Comparison of ENCODE assay signal across 1 cellular context in genomic region chr1:206803221-206803730, GRCh38.
A peak's percentile ranks its signal among the peaks of the same experiment; 100 is the strongest.
TF ChIP-seq lines count a peak whose summit lies in the region.

No MANE protein-coding gene starts in this region.

TF ChIP-seq in GM12878, 131 proteins besides CTCF, POLR2A, EP300 and RAD21 (continued from another document and continues in another):
- TF ChIP-seq E4F1 (IDR thresholded peaks at IDR 0.05; ENCODE audit: borderline replicate concordance, partially characterized antibody), result no peak
- peak; percentile 98 for TF ChIP-seq IKZF2 (IDR thresholded peaks at IDR 0.05)
- TF ChIP-seq FOS (IDR thresholded peaks at IDR 0.05; ENCODE audit: borderline replicate concordance, extremely low read depth, insufficient read length), result no peak
- no peak for TF ChIP-seq ATF3 (IDR thresholded peaks at IDR 0.05; ENCODE audit: borderline replicate concordance, extremely low read depth, low read depth, low read length)
- no peak for TF ChIP-seq PRDM15 (CRISPR knock-in tag; IDR thresholded peaks at IDR 0.05)
- peak; percentile 98 to 99 for TF ChIP-seq BHLHE40 (IDR thresholded peaks at IDR 0.05; ENCODE audit: borderline replicate concordance in 1 of 2, low read depth in 2 of 2, low read length in 1 of 2)
- TF ChIP-seq CHD4 (IDR thresholded peaks at IDR 0.05), result no peak
- TF ChIP-seq ZNF274 (IDR thresholded peaks at IDR 0.05; ENCODE audit: insufficient read depth, insufficient read length), result no peak
- TF ChIP-seq YY1 (IDR thresholded peaks at IDR 0.05; ENCODE audit: low read depth, low read length), result peak; percentile 62; the same call in 1 of the 2 replicates
- TF ChIP-seq NRF1 (conservative IDR thresholded peaks at IDR 0.05; ENCODE audit: low read depth, low read length), result no peak
- TF ChIP-seq POLR2AphosphoS5 (IDR thresholded peaks at IDR 0.05; ENCODE audit: low read length), result 0 out of 2 replicates have a peak, but pooled peaks have one; percentile 41
- TF ChIP-seq TCF12 (IDR thresholded peaks at IDR 0.05; ENCODE audit: low read depth, low read length), result no peak; the same call in 1 of the 2 replicates
- no peak for TF ChIP-seq NR2C2 (IDR thresholded peaks at IDR 0.05; ENCODE audit: borderline replicate concordance, control insufficient read depth, insufficient read length, low read depth)
- TF ChIP-seq ZBTB4 (CRISPR knock-in tag; IDR thresholded peaks at IDR 0.05), result no peak
- TF ChIP-seq BCLAF1 (IDR thresholded peaks at IDR 0.05), result no peak
- TF ChIP-seq SMC3 (IDR thresholded peaks at IDR 0.05; ENCODE audit: borderline replicate concordance, low read length), result no peak
- TF ChIP-seq ZNF687 (IDR thresholded peaks at IDR 0.05), result peak; percentile 58; the same call in 1 of the 2 replicates
- TF ChIP-seq NBN (IDR thresholded peaks at IDR 0.05), result peak; percentile 99
- TF ChIP-seq IRF5 (IDR thresholded peaks at IDR 0.05; ENCODE audit: borderline replicate concordance), result no peak
- peak; percentile 94 for TF ChIP-seq KLF5 (IDR thresholded peaks at IDR 0.05; ENCODE audit: partially characterized antibody)
- TF ChIP-seq RAD51 (IDR thresholded peaks at IDR 0.05), result peak; percentile 88
- peak; percentile 93 for TF ChIP-seq PAX5 (IDR thresholded peaks at IDR 0.05; ENCODE audit: borderline replicate concordance, low read depth, low read length)
- no peak for TF ChIP-seq POLR2AphosphoS2 (IDR thresholded peaks at IDR 0.05; ENCODE audit: low read depth, low read length)
- no peak for TF ChIP-seq ZBTB33 (IDR thresholded peaks at IDR 0.05)
- TF ChIP-seq RBBP5 (conservative IDR thresholded peaks at IDR 0.05), result no peak
- TF ChIP-seq EZH2 (IDR thresholded peaks at IDR 0.05; ENCODE audit: borderline replicate concordance, control insufficient read depth, low read depth, low read length), result no peak
- TF ChIP-seq USF2 (IDR thresholded peaks at IDR 0.05; ENCODE audit: borderline replicate concordance, low read depth, low read length), result peak; percentile 37; the same call in 1 of the 2 replicates
- TF ChIP-seq RUNX3 (IDR thresholded peaks at IDR 0.05; ENCODE audit: low read length), result peak; percentile 99
- TF ChIP-seq SREBF2 (IDR thresholded peaks at IDR 0.05; ENCODE audit: low read length), result no peak
- TF ChIP-seq SUZ12 (IDR thresholded peaks at IDR 0.05; ENCODE audit: unreplicated experiment), result no peak
- no peak for TF ChIP-seq SIX5 (IDR thresholded peaks at IDR 0.05; ENCODE audit: low read depth, low read length, severe bottlenecking)
- peak; percentile 90; the same call in 1 of the 2 replicates for TF ChIP-seq TCF3 (IDR thresholded peaks at IDR 0.05; ENCODE audit: borderline replicate concordance, insufficient read depth, low read depth, low read length)
- TF ChIP-seq HDAC2 (IDR thresholded peaks at IDR 0.05), result no peak
- TF ChIP-seq PML (IDR thresholded peaks at IDR 0.05; ENCODE audit: low read length), result peak; percentile 83; the same call in 1 of the 2 replicates
- TF ChIP-seq CEBPB (IDR thresholded peaks at IDR 0.05; ENCODE audit: borderline replicate concordance in 1 of 2, low read depth in 2 of 2, low read length in 2 of 2), result peak in 1 of 2 experiments; percentile 97; a peak in 2 of 4 replicates
- TF ChIP-seq MYB (IDR thresholded peaks at IDR 0.05; ENCODE audit: borderline replicate concordance, low read depth, low read length), result no peak
- peak; percentile 71; the same call in 1 of the 3 replicates for TF ChIP-seq POU2F2 (IDR thresholded peaks at IDR 0.05; ENCODE audit: borderline replicate concordance, low read depth, low read length)
- TF ChIP-seq GABPA (IDR thresholded peaks at IDR 0.05; ENCODE audit: low read depth), result peak; percentile 77
